In the genomic region with DNA sequence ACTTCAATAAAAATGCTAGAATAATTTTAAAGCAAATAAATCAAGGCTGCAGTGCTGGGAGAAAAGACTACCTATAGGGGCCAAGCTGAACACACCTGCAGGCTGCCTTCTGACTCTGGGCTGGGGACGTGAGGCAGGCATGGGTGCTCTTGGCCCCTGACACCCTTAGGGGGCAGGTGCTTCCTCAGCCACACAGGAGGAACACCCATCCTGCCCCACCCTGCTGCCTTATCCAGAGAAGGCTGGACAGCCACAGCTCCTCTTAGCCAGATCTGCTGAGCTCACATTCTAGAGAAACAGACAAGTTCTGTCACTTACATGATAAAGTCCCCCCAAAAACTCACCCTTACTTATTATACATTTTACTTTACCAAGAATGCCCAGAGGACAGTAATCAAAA, we compare ENCODE assay signal across 15 cellular contexts. TPM values are rescaled to one million over a fixed set of nuclear protein-coding genes. Genes with fewer than 3 reads are reported as not detected.
DNase-seq lines count a peak whose midpoint lies in the region; ATAC-seq and TF ChIP-seq lines count a peak whose summit lies in the region.
"Had no signal": no experiment of that assay in that cellular context is flagged by ENCODE, and none has a peak within 500 bp of the region (broad histone marks: within the 10 kb centered on the region; RNA-seq: fewer than 3 reads in every experiment).

No MANE protein-coding gene starts in this region.

- H3K9me3 Mint-ChIP-seq in T-helper 2 cell treated with Interferon-gamma antibody and Interleukin-4, amounts not matched to agents 5 μg/mL and 100 μg/mL, for 36 hours: no peaks in the 10 kb centered on the region
- H3K9me3 Mint-ChIP-seq: CD4-positive, alpha-beta T cell had no signal

- no peak overlapping the region for H3K27ac ChIP-seq in RWPE2 (ENCODE audit: poor library complexity, severe bottlenecking)
- no peak overlapping the region for H3K27ac ChIP-seq in foreskin keratinocyte

- H3K4me3 ChIP-seq in H7 (ENCODE audit: insufficient read depth, low read depth, low read length) (no peak overlapping the region), RWPE2 (ENCODE audit: severe bottlenecking) (no peak overlapping the region)
- H3K4me3 ChIP-seq: GM12878, HAP-1 had no signal

- peaks cover 2% of the 10 kb centered on the region for H3K36me3 Mint-ChIP-seq in T-helper 2 cell treated with Interferon-gamma antibody and Interleukin-4, amounts not matched to agents 5 μg/mL and 100 μg/mL, for 36 hours (ENCODE audit: low read depth)

- H3K9me3 ChIP-seq in RWPE2 (ENCODE audit: severe bottlenecking): no peaks in the 10 kb centered on the region
- H3K9me3 ChIP-seq: HAP-1 had no signal

- no peak for DNase-seq in T-helper 2 cell treated with Interferon-gamma antibody and Interleukin-4, amounts not matched to agents 5 μg/mL and 100 μg/mL, for 36 hours (ENCODE audit: low spot score)
- no peak for DNase-seq in T-helper 2 cell
- DNase-seq in H7: peak; percentile 4
- DNase-seq in RWPE2 (ENCODE audit: low spot score): peak; percentile 28
- peak; percentile 64 for DNase-seq in posterior vena cava (ENCODE audit: low spot score)
- no peak for DNase-seq in NCI-H526 (lab: John Stamatoyannopoulos, UW)
- DNase-seq in foreskin keratinocyte: no peak
- DNase-seq: 8988T; AML-193; C1 segment of cervical spinal cord; CD4-positive, alpha-beta T cell; DMS79; GOT3 had no signal

- no peak for TF ChIP-seq CTCF in RWPE2 (IDR thresholded peaks at IDR 0.05; ENCODE audit: poor library complexity, severe bottlenecking)
- no peak for TF ChIP-seq CTCF in foreskin keratinocyte (conservative IDR thresholded peaks at IDR 0.05)

- H3K36me3 ChIP-seq in H7 (replicated peaks; ENCODE audit: control insufficient read depth, insufficient read depth, low read length): no peaks in the 10 kb centered on the region
- no peaks in the 10 kb centered on the region for H3K36me3 ChIP-seq in RWPE2 (ENCODE audit: low read depth)
- H3K36me3 ChIP-seq: HAP-1 had no signal

- no peaks in the 10 kb centered on the region for H3K4me1 ChIP-seq in RWPE2 (ENCODE audit: insufficient read depth, poor library complexity, severe bottlenecking)
- peaks cover 4% of the 10 kb centered on the region for H3K4me1 ChIP-seq in foreskin keratinocyte

- no peak overlapping the region for H3K4me3 Mint-ChIP-seq in T-helper 2 cell treated with Interferon-gamma antibody and Interleukin-4, amounts not matched to agents 5 μg/mL and 100 μg/mL, for 36 hours
- H3K4me3 Mint-ChIP-seq: CD4-positive, alpha-beta T cell had no signal

- intact Hi-C loops in posterior vena cava (cut with DNase I): no loop called here

- peaks cover 41% of the 10 kb centered on the region for H3K27me3 ChIP-seq in H7 (ENCODE audit: control insufficient read depth, insufficient read depth, low read length)
- peaks cover 42% of the 10 kb centered on the region for H3K27me3 ChIP-seq in RWPE2 (ENCODE audit: insufficient read depth, poor library complexity, severe bottlenecking)
- H3K27me3 ChIP-seq in foreskin keratinocyte: peaks cover 43% of the 10 kb centered on the region

- H3K27ac Mint-ChIP-seq in T-helper 2 cell treated with Interferon-gamma antibody and Interleukin-4, amounts not matched to agents 5 μg/mL and 100 μg/mL, for 36 hours: peak overlapping the region; percentile 23
- H3K27ac Mint-ChIP-seq: CD4-positive, alpha-beta T cell had no signal

- H3K27me3 Mint-ChIP-seq in T-helper 2 cell treated with Interferon-gamma antibody and Interleukin-4, amounts not matched to agents 5 μg/mL and 100 μg/mL, for 36 hours (ENCODE audit: low read depth): peaks cover 60% of the 10 kb centered on the region

- H3K4me1 Mint-ChIP-seq in T-helper 2 cell treated with Interferon-gamma antibody and Interleukin-4, amounts not matched to agents 5 μg/mL and 100 μg/mL, for 36 hours (ENCODE audit: low read depth): peaks cover 6% of the 10 kb centered on the region

- no peak for ATAC-seq in RWPE2 (ENCODE audit: low read depth)
- ATAC-seq in foreskin keratinocyte: no peak

RNA-seq across cellular contexts. Expression of gene LMX1B, which starts 6.6 kb away (rescaled TPM):
- 8.7 and 16.7 TPM in 2 replicates for total RNA-seq in H7 (2014; rRNA removed; shearing (Covaris generic))
- total RNA-seq in posterior vena cava (1 to 10 TPM; 1.4 to 1.6 TPM), foreskin keratinocyte (1.1 and 1.2 TPM in 2 replicates)
- 0.95 and 1.2 TPM in 2 replicates for polyA plus RNA-seq in foreskin keratinocyte
- total RNA-seq: CD4-positive, alpha-beta T cell; GM12878 had no signal
- polyA plus RNA-seq: GM12878 had no signal

Comparison
In these comparisons a context has a peak if more than half of its experiments do, and no peak if none do; other contexts are left out.
1. DNase-seq: peak in H7 (single experiment), RWPE2 (single experiment) and posterior vena cava (single experiment); none in T-helper 2 cell treated with Interferon-gamma antibody and Interleukin-4, amounts not matched to agents 5 μg/mL and 100 μg/mL, for 36 hours (single experiment), T-helper 2 cell (0 of 5), NCI-H526 (0 of 2) and foreskin keratinocyte (0 of 2).